ENCODE assay signal across 12 cellular contexts in the genomic region with DNA sequence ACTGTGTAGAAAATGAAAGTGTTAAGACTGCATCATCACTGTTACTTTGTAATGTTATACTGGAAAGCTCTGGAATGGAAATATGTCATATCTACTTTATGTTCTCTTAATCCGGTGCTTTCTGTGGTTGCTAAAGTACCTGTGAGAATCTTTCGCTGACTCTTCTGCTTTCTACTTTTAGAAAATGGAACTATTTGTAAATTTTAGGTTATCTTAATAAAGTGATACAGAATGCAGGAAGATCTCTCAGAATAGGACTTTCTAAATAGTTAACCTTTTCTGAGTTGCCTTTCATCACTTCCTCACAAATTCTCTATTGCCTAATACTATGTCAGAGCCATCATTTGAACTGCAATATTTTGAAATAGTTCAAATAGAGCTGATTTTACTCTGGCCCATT.
DNase-seq lines count a peak whose midpoint lies in the region; ATAC-seq, FAIRE-seq and TF ChIP-seq lines count a peak whose summit lies in the region.
"Had no signal": no experiment of that assay in that cellular context is flagged by ENCODE, and none has a peak within 500 bp of the region (broad histone marks: within the 10 kb centered on the region; RNA-seq: fewer than 3 reads in every experiment).

No MANE protein-coding gene starts in this region.

- H3K27me3 Mint-ChIP-seq in memory B cell, result no peaks in the 10 kb centered on the region
- H3K27me3 Mint-ChIP-seq: central memory CD8-positive, alpha-beta T cell; natural killer cell treated with Interleukin-12 subunit alpha and Interleukin-12 subunit beta and Interleukin-15 and Interleukin-18, amount 100 ng/mL, for 72 hours had no signal

- H3K27ac Mint-ChIP-seq in memory B cell, result peak overlapping the region; percentile 69
- H3K27ac Mint-ChIP-seq: natural killer cell treated with Interleukin-12 subunit alpha and Interleukin-12 subunit beta and Interleukin-15 and Interleukin-18, amount 100 ng/mL, for 72 hours had no signal

- H3K4me3 ChIP-seq in thyroid gland (replicated peaks in 1 of 3) (no peak overlapping the region), pancreas (no peak overlapping the region)

- FAIRE-seq in pancreas (lab: Jason Lieb, UNC), result no peak

- peaks cover 16% of the 10 kb centered on the region for H3K4me1 Mint-ChIP-seq in memory B cell
- H3K4me1 Mint-ChIP-seq: central memory CD8-positive, alpha-beta T cell had no signal

- DNase-seq in Kasumi-1 (lab: John Stamatoyannopoulos, UW), result peak; percentile 11 to 33
- no peak for DNase-seq in memory B cell (ENCODE audit: low spot score in 2 of 2)
- no peak for DNase-seq in NCI-H187 (lab: John Stamatoyannopoulos, UW)
- no peak for DNase-seq in thyroid gland
- no peak for DNase-seq in LoVo (ENCODE audit: low spot score)
- no peak for DNase-seq in pancreas
- DNase-seq: NCI-H1694 had no signal

- H3K4me1 ChIP-seq in thyroid gland (no peaks in the 10 kb centered on the region), pancreas (no peaks in the 10 kb centered on the region)

- H3K9me3 ChIP-seq in thyroid gland (no peaks in the 10 kb centered on the region), pancreas (no peaks in the 10 kb centered on the region)

- H3K9me3 Mint-ChIP-seq in memory B cell, result peaks cover 2% of the 10 kb centered on the region
- H3K9me3 Mint-ChIP-seq: central memory CD8-positive, alpha-beta T cell; natural killer cell treated with Interleukin-12 subunit alpha and Interleukin-12 subunit beta and Interleukin-15 and Interleukin-18, amount 100 ng/mL, for 72 hours had no signal

- H3K27ac ChIP-seq in thyroid gland (no peak overlapping the region), pancreas (no peak overlapping the region)

- ATAC-seq in GM18870 (IDR thresholded peaks at IDR 0.05; ENCODE audit: unreplicated experiment) (peak; percentile 65), HG02678 (IDR thresholded peaks at IDR 0.05; ENCODE audit: unreplicated experiment) (peak; percentile 63), memory B cell (ENCODE audit: low read depth) (peak; percentile 54), pancreas (no peak)
- ATAC-seq: natural killer cell treated with Interleukin-12 subunit alpha and Interleukin-12 subunit beta and Interleukin-15 and Interleukin-18, amount 100 ng/mL, for 72 hours; Right ventricle myocardium inferior had no signal

- H3K36me3 ChIP-seq in thyroid gland, result no peaks in the 10 kb centered on the region
- no peaks in the 10 kb centered on the region for H3K36me3 ChIP-seq in pancreas

- H3K27me3 ChIP-seq in thyroid gland, result no peaks in the 10 kb centered on the region
- no peaks in the 10 kb centered on the region for H3K27me3 ChIP-seq in pancreas

- peaks cover 12% of the 10 kb centered on the region for H3K36me3 Mint-ChIP-seq in memory B cell
- H3K36me3 Mint-ChIP-seq: natural killer cell treated with Interleukin-12 subunit alpha and Interleukin-12 subunit beta and Interleukin-15 and Interleukin-18, amount 100 ng/mL, for 72 hours had no signal

- no peak for TF ChIP-seq POLR2A in thyroid gland (IDR thresholded peaks at IDR 0.05)

- no peak for TF ChIP-seq CTCF in thyroid gland (IDR thresholded peaks at IDR 0.05)
- TF ChIP-seq CTCF in pancreas (IDR thresholded peaks at IDR 0.05), result no peak

- intact Hi-C loops in thyroid gland (cut with DNase I) (no loop called here), pancreas (cut with DNase I) (no loop called here)

- 84 to 91% methylated on average over 2 of the region's 2 CpGs for WGBS in thyroid gland, 2 donors
- 85 to 91% methylated on average over 2 of the region's 2 CpGs for WGBS in pancreas, 2 donors

- H3K4me3 Mint-ChIP-seq in memory B cell, result no peak overlapping the region
- H3K4me3 Mint-ChIP-seq: central memory CD8-positive, alpha-beta T cell; natural killer cell treated with Interleukin-12 subunit alpha and Interleukin-12 subunit beta and Interleukin-15 and Interleukin-18, amount 100 ng/mL, for 72 hours had no signal

Comparison
In these comparisons a context has a peak if more than half of its experiments do, and no peak if none do; other contexts are left out.
1. ATAC-seq: peak in GM18870 (single experiment), HG02678 (single experiment) and memory B cell (single experiment); none in pancreas (0 of 4).
2. DNase-seq: peak in Kasumi-1 (2 of 2); none in memory B cell (0 of 2), NCI-H187 (0 of 2), thyroid gland (0 of 2), LoVo (single experiment) and pancreas (0 of 6).